Comparison of ENCODE assay signal across 1 cellular context in the genomic region with DNA sequence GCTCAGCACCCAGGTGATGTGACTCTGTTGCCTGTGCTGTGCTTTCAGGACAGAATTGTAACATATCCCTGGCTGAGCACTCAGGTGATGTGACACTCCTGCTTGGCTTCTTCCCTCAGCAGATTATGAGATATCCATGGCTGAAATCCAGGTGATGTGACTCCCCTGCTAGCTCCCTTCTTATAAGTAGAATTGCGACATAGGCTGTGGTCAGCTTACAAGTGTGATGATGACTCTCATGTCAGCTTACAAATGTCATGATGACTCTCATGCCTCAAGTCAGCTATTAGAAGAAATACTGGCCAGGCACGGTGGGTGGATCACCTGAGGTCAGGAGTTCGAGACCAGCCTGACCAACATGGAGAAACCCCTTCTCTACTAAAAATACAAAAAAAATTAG.
TF ChIP-seq lines count a peak whose summit lies in the region.

No MANE protein-coding gene starts in this region.

TF ChIP-seq in K562, 482 proteins besides CTCF, POLR2A, EP300 and RAD21 (continued from another document):
- TF ChIP-seq SREBF1 (IDR thresholded peaks at IDR 0.05; ENCODE audit: borderline replicate concordance, low read depth, low read length) (no peak), LEF1 (IDR thresholded peaks at IDR 0.05) (no peak), TAF15 (IDR thresholded peaks at IDR 0.05; ENCODE audit: low read depth, low read length) (no peak), TRIM24 (IDR thresholded peaks at IDR 0.05) (0 out of 4 replicates have a peak, but pooled peaks of 1 of the 2 experiments have one; percentile 15), RHOXF2B (CRISPR knock-in tag; conservative IDR thresholded peaks at IDR 0.05) (no peak)
